Comparison of ENCODE assay signal across 22 cellular contexts in the genomic region with DNA sequence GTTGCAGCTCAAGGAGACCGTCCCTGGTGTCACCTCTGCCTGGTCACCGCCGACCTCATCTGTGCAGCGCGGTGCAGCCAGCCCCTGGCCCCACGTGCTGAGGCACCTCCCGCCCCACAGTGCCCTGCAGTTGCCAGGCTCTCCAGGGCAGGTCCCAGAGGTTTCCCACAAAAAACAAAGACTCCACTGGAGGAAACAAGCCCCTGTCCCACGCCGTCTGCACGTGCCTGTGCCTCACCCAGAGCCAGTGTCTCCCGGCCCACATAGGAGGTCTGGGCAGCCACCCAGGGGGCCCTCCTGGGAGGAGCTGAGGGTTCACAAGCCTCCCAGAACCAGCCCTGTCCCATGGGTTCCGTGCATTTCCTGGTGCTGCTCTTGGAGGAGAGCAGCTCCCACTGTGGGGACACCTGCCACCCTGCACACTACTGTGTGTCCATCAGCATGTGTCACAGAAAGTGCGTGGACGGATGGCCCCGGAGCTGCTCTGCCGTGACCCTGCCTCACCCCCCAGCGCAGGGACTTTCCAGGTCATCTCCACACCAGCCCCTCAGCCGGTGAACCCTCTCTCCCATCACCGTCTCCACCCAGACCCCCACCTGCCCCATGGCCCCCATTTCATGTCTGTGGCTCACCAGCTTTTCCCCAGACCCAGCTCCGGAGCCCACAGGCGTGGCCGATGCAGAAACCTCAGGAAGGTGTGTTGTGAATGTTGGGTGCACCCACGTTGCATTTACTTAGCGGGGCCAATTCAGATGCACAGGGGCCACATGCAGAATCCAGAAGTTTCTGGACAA. TPM values are rescaled to one million over a fixed set of nuclear protein-coding genes. Genes with fewer than 3 reads are reported as not detected.
DNase-seq lines count a peak whose midpoint lies in the region; ATAC-seq, FAIRE-seq and TF ChIP-seq lines count a peak whose summit lies in the region.
"Had no signal": no experiment of that assay in that cellular context is flagged by ENCODE, and none has a peak within 500 bp of the region (broad histone marks: within the 10 kb centered on the region; RNA-seq: fewer than 3 reads in every experiment).

No MANE protein-coding gene starts in this region.

- peaks cover 61% of the 10 kb centered on the region for H3K36me3 Mint-ChIP-seq in Calu3 (ENCODE audit: insufficient read depth, unreplicated experiment)
- H3K36me3 Mint-ChIP-seq: activated naive CD8-positive, alpha-beta T cell had no signal

- no peak for TF ChIP-seq POLR2A in spleen (IDR thresholded peaks at IDR 0.05)
- TF ChIP-seq POLR2A in H54 (IDR thresholded peaks at IDR 0.05; ENCODE audit: low read depth, low read length) = no peak

- peaks cover 6% of the 10 kb centered on the region for H3K4me1 Mint-ChIP-seq in Calu3 (ENCODE audit: low read depth, unreplicated experiment)

- WGBS in spleen, 5 donors = 66 to 84% (median 75%) methylated on average over 15 to 24 of the region's 24 CpGs

- no peaks in the 10 kb centered on the region for H3K27me3 ChIP-seq in PC-3 (ENCODE audit: low read length)
- H3K27me3 ChIP-seq in spleen (replicated peaks in 1 of 7) = peaks cover 0 to under 1% (median 0%) of the 10 kb centered on the region in 7 donors
- H3K27me3 ChIP-seq: Peyer's patch had no signal

- no peak for DNase-seq in Calu3
- no peak for DNase-seq in PC-3
- DNase-seq in kidney = peak; percentile 73
- DNase-seq in spleen = no peak
- no peak for DNase-seq in H54 (ENCODE audit: insufficient read length, low spot score)
- no peak for DNase-seq in DMS153 treated with DMSO at 0.1 percent for 48 hours (lab: John Stamatoyannopoulos, UW; ENCODE audit: unreplicated experiment)
- no peak for DNase-seq in SKM-1 (lab: John Stamatoyannopoulos, UW; ENCODE audit: unreplicated experiment)
- DNase-seq: activated CD4-positive, alpha-beta T cell treated with anti-CD3 and anti-CD28 coated beads, Interleukin-2, amount 50 U/mL, for 4 hours; activated T-cell treated with anti-CD3 and anti-CD28 coated beads, Interleukin-2, amount 50 U/mL, for 4 hours; AML-193; mammary epithelial cell; NCI-H1417; NCI-H2171 treated with DMSO at 0.1 percent for 48 hours; NCI-H82; nephron progenitor cell had no signal

- no peak for TF ChIP-seq CTCF in Calu3 (IDR thresholded peaks at IDR 0.05; ENCODE audit: unreplicated experiment)
- TF ChIP-seq CTCF in PC-3 (conservative IDR thresholded peaks at IDR 0.05; ENCODE audit: low read depth, low read length) = no peak
- no peak for TF ChIP-seq CTCF in kidney (IDR thresholded peaks at IDR 0.05; ENCODE audit: borderline replicate concordance, extremely low read depth, insufficient read depth)
- no peak for TF ChIP-seq CTCF in spleen (IDR thresholded peaks at IDR 0.05 in 8 of 11, conservative IDR thresholded peaks at IDR 0.05 in 3 of 11)

- peaks cover 7% of the 10 kb centered on the region for H3F3A ChIP-seq in PC-3 (ENCODE audit: low read length, unreplicated experiment)

- H3K27ac ChIP-seq in PC-3 (ENCODE audit: low read length) = no peak overlapping the region
- H3K27ac ChIP-seq in kidney (ENCODE audit: low read depth in 2 of 2, low read length in 2 of 2) = no peak overlapping the region
- peak overlapping the region in 5 of 8 donors; percentile 47 to 67 (median 56) for H3K27ac ChIP-seq in spleen
- H3K27ac ChIP-seq: Peyer's patch had no signal

- no TSS peak for BruUV-seq in Calu3 (replicated peaks; lab: Mats Ljungman, UMichigan)
- BruUV-seq in PC-3 (replicated peaks; lab: Mats Ljungman, UMichigan) = no TSS peak

- peaks cover 32% of the 10 kb centered on the region for H3K27me3 Mint-ChIP-seq in Calu3 (ENCODE audit: unreplicated experiment)
- H3K27me3 Mint-ChIP-seq: activated naive CD8-positive, alpha-beta T cell had no signal

- CTCF ChIA-PET in Calu3 (lab: Charles Lee) = no interaction called here
- CTCF ChIA-PET in PC-3 (lab: Charles Lee) = no interaction called here

- H3K9me2 ChIP-seq in PC-3 (replicated peaks; ENCODE audit: low read length) = no peaks in the 10 kb centered on the region

- H3K4me2 ChIP-seq in PC-3 (ENCODE audit: low read length) = no peak overlapping the region

- POLR2A ChIA-PET in PC-3 (lab: Charles Lee; ENCODE audit: unreplicated experiment) = no interaction called here

- peak overlapping the region; percentile 45 for H3K27ac Mint-ChIP-seq in Calu3 (ENCODE audit: unreplicated experiment)
- H3K27ac Mint-ChIP-seq: activated naive CD8-positive, alpha-beta T cell; nephron progenitor cell had no signal

- H3K9ac ChIP-seq in PC-3 (ENCODE audit: low read length) (no peak overlapping the region), kidney (ENCODE audit: low read length in 2 of 2) (no peak overlapping the region)

- H2AFZ ChIP-seq in PC-3 (ENCODE audit: low read length) = no peak overlapping the region

- intact Hi-C loops in Calu3 (cut with micrococcal nuclease; ENCODE audit: unreplicated experiment) = no loop called here
- intact Hi-C loops in PC-3 (cut with micrococcal nuclease) = no loop called here
- intact Hi-C loops in kidney (cut with DNase I) = no loop called here
- intact Hi-C loops in spleen (cut with DNase I; ENCODE audit: low total_unique reads) = no loop called here

- peaks cover 3% of the 10 kb centered on the region for H3K9me3 Mint-ChIP-seq in Calu3 (ENCODE audit: low read depth, unreplicated experiment)
- H3K9me3 Mint-ChIP-seq: activated T-cell treated with anti-CD3 and anti-CD28 coated beads, Interleukin-2, amount 50 U/mL, for 4 hours; nephron progenitor cell had no signal

- H3K9me3 ChIP-seq in PC-3 (ENCODE audit: low read length) = no peaks in the 10 kb centered on the region
- H3K9me3 ChIP-seq in kidney (ENCODE audit: control insufficient read depth in 1 of 2, low read length in 2 of 2) = peaks cover 0 to under 1% of the 10 kb centered on the region in 2 donors
- H3K9me3 ChIP-seq in spleen = peaks cover 0 to 5% (median 2%) of the 10 kb centered on the region in 8 donors
- H3K9me3 ChIP-seq: HAP-1, Peyer's patch had no signal

- H3K36me3 ChIP-seq in PC-3 (ENCODE audit: low read depth, low read length) = no peaks in the 10 kb centered on the region
- peaks cover 0 to 14% of the 10 kb centered on the region in 2 donors for H3K36me3 ChIP-seq in kidney (ENCODE audit: control insufficient read depth in 1 of 2, insufficient read depth in 2 of 2, low read length in 2 of 2)
- peaks cover 3 to 37% (median 23%) of the 10 kb centered on the region in 6 donors for H3K36me3 ChIP-seq in spleen

- ATAC-seq in PC-3 = peak; percentile 29
- ATAC-seq: activated T-cell treated with anti-CD3 and anti-CD28 coated beads, Interleukin-2, amount 50 U/mL, for 4 hours had no signal

- no peaks in the 10 kb centered on the region for H3K79me2 ChIP-seq in PC-3 (ENCODE audit: low read length)

- H4K20me1 ChIP-seq in PC-3 (ENCODE audit: low read length) = no peaks in the 10 kb centered on the region

- H3K4me3 Mint-ChIP-seq in Calu3 (ENCODE audit: low read depth, unreplicated experiment) = peak overlapping the region; percentile 14
- H3K4me3 Mint-ChIP-seq: activated naive CD8-positive, alpha-beta T cell; activated T-cell treated with anti-CD3 and anti-CD28 coated beads, Interleukin-2, amount 50 U/mL, for 4 hours; nephron progenitor cell had no signal

- FAIRE-seq in kidney (lab: Jason Lieb, UNC) = no peak
- FAIRE-seq in H54 (lab: Jason Lieb, UNC) = no peak
- FAIRE-seq: bronchial epithelial cell, GM18507 had no signal

- no peak overlapping the region for H3K4me3 ChIP-seq in PC-3 (ENCODE audit: low read length)
- no peak overlapping the region for H3K4me3 ChIP-seq in kidney (ENCODE audit: low read length in 2 of 2)
- no peak overlapping the region for H3K4me3 ChIP-seq in spleen
- H3K4me3 ChIP-seq: HAP-1, Peyer's patch had no signal

- H3K4me1 ChIP-seq in PC-3 (ENCODE audit: insufficient read depth, low read length) (peaks cover 10% of the 10 kb centered on the region; the same call in 1 of the 2 replicates), kidney (ENCODE audit: control insufficient read depth in 1 of 2, insufficient read depth in 1 of 2, low read depth in 1 of 2, low read length in 2 of 2) (peaks cover 9 to 15% of the 10 kb centered on the region in 2 donors), spleen (peaks cover 9 to 37% (median 25%) of the 10 kb centered on the region in 6 donors)
- H3K4me1 ChIP-seq: HAP-1 had no signal

RNA-seq across cellular contexts. Expression of a gene that starts 17.0 kb away (rescaled TPM):
- total RNA-seq in Calu3 (2022) = not detected in 2 replicates
- total RNA-seq in PC-3 (2014; rRNA removed) = 1.5 and 1.9 TPM in 2 replicates
- total RNA-seq in kidney = 0.31 TPM
- 0.22 TPM for polyA plus RNA-seq in kidney (ENCODE audit: insufficient read depth, low read depth, low replicate concordance)
- total RNA-seq in spleen = 1 to 10 TPM in 5 of 7 donors, under 1 TPM in 2; 0.74 to 7.4 (median 1.5) TPM
- 1 to 10 TPM in 1 of 3 donors, under 1 TPM in 2; 0.14 to 1.1 (median 0.57) TPM for polyA plus RNA-seq in spleen
- total RNA-seq: activated T-cell treated with anti-CD3 and anti-CD28 coated beads, Interleukin-2, amount 50 U/mL, for 4 hours; Peyer's patch had no signal
- polyA plus RNA-seq: esophagus, mammary epithelial cell had no signal

RNA-seq across cellular contexts. Expression of a gene that starts 45.8 kb away (rescaled TPM):
- 0.52 and 2.0 TPM in 2 replicates for total RNA-seq in Calu3 (2022)
- 5.6 and 8.4 TPM in 2 replicates for total RNA-seq in PC-3 (2014; rRNA removed)
- 1.8 TPM for total RNA-seq in kidney
- 0.47 TPM for polyA plus RNA-seq in kidney (ENCODE audit: insufficient read depth, low read depth, low replicate concordance)
- 1 to 10 TPM in 6 of 7 donors, under 1 TPM in 1; 0.98 to 8.3 (median 4.9) TPM for total RNA-seq in spleen
- 1 to 10 TPM; 1.1 to 5.6 (median 4.2) TPM for polyA plus RNA-seq in spleen
- total RNA-seq: temporal lobe had no signal
- polyA plus RNA-seq: mammary epithelial cell had no signal

Comparison
In these comparisons a context has a peak if more than half of its experiments do, and no peak if none do; other contexts are left out.
1. H3K27ac ChIP-seq: peak in spleen (5 of 8); none in PC-3 (single experiment) and kidney (0 of 2).